29 cellular contexts compared by ENCODE assay signal in genomic region chr5:61755726-61756125, GRCh38.
"Had no signal": no experiment of that assay in that cellular context is flagged by ENCODE, and none has a peak within 500 bp of the region (broad histone marks: within the 10 kb centered on the region; RNA-seq: fewer than 3 reads in every experiment).

No MANE protein-coding gene starts in this region.

- H3K36me3 Mint-ChIP-seq: mesothelial cell of epicardium; naive thymus-derived CD4-positive, alpha-beta T cell; stimulated activated effector memory CD8-positive, alpha-beta T cell treated with anti-CD3 and anti-CD28 coated beads, Interleukin-12 subunit alpha, Interleukin-12 subunit beta, amount 100 ng/mL, for 72 hours had no signal

- H3K27ac Mint-ChIP-seq: dendritic cell treated with granulocyte-macrophage colony-stimulating factor and Interleukin-4, amounts not matched to agents 40 ng/mL and 50 ng/mL, for 4 days; endodermal cell; mesothelial cell of epicardium; naive thymus-derived CD4-positive, alpha-beta T cell; nephron; stimulated activated effector memory CD8-positive, alpha-beta T cell treated with anti-CD3 and anti-CD28 coated beads, Interleukin-12 subunit alpha, Interleukin-12 subunit beta, amount 100 ng/mL, for 72 hours had no signal

- H3K4me1 Mint-ChIP-seq: endodermal cell; mesothelial cell of epicardium; naive thymus-derived CD4-positive, alpha-beta T cell; stimulated activated effector memory CD8-positive, alpha-beta T cell treated with anti-CD3 and anti-CD28 coated beads, Interleukin-12 subunit alpha, Interleukin-12 subunit beta, amount 100 ng/mL, for 72 hours had no signal

- H3K36me3 ChIP-seq: colonic mucosa, gastroesophageal sphincter, heart right ventricle, left lung, prostate gland, right atrium auricular region, stomach, thyroid gland had no signal

- H3K9me3 ChIP-seq: colonic mucosa, gastroesophageal sphincter, left lung, prostate gland, right atrium auricular region, stomach, thyroid gland had no signal

- H3K27ac ChIP-seq: colonic mucosa, epithelial cell of prostate, foreskin keratinocyte, gastroesophageal sphincter, heart right ventricle, left lung, prostate gland, right atrium auricular region, stomach, thyroid gland had no signal

- DNase-seq: colonic mucosa; effector CD8-positive, alpha-beta T cell; endodermal cell; foreskin keratinocyte; heart right ventricle; hippocampal formation; left cardiac atrium; left lung; mesenchymal stem cell; naive thymus-derived CD4-positive, alpha-beta T cell; nucleus accumbens; stimulated activated CD4-positive, alpha-beta T cell treated with anti-CD3 and anti-CD28 coated beads, Interleukin-12 subunit alpha, Interleukin-12 subunit beta, amount 100 ng/mL, for 4 hours; stimulated activated CD4-positive, alpha-beta T cell treated with anti-CD3 and anti-CD28 coated beads, Interleukin-1b, Interleukin-23, amount 100 ng/mL, for 48 hours; stimulated activated CD4-positive, alpha-beta T cell treated with anti-CD3 and anti-CD28 coated beads, Interleukin-4, amount 100 ng/mL, for 24 hours; stimulated activated naive CD4-positive, alpha-beta T cell treated with Interleukin-2 at 50 U/mL for 16 hours; stomach; thyroid gland; trophoblast cell had no signal

- H3K4me1 ChIP-seq: colonic mucosa, foreskin keratinocyte, gastroesophageal sphincter, heart right ventricle, left lung, prostate gland, right atrium auricular region, stomach, thyroid gland had no signal

- H3K27me3 ChIP-seq: colonic mucosa, gastroesophageal sphincter, heart right ventricle, left lung, right atrium auricular region, stomach, thyroid gland had no signal

- ATAC-seq: esophagus mucosa; foreskin keratinocyte; gastroesophageal sphincter; heart right ventricle; left cardiac atrium; left lung; naive thymus-derived CD4-positive, alpha-beta T cell; sciatic nerve; stimulated activated effector memory CD8-positive, alpha-beta T cell treated with anti-CD3 and anti-CD28 coated beads, Interleukin-12 subunit alpha, Interleukin-12 subunit beta, amount 100 ng/mL, for 72 hours had no signal

- H3K27me3 Mint-ChIP-seq: dendritic cell treated with granulocyte-macrophage colony-stimulating factor and Interleukin-4, amounts not matched to agents 40 ng/mL and 50 ng/mL, for 4 days had no signal

- H3K4me3 Mint-ChIP-seq: dendritic cell treated with granulocyte-macrophage colony-stimulating factor and Interleukin-4, amounts not matched to agents 40 ng/mL and 50 ng/mL, for 4 days; endodermal cell; mesothelial cell of epicardium; naive thymus-derived CD4-positive, alpha-beta T cell; nephron; stimulated activated effector memory CD8-positive, alpha-beta T cell treated with anti-CD3 and anti-CD28 coated beads, Interleukin-12 subunit alpha, Interleukin-12 subunit beta, amount 100 ng/mL, for 72 hours had no signal

- H3K9me3 Mint-ChIP-seq: dendritic cell treated with granulocyte-macrophage colony-stimulating factor and Interleukin-4, amounts not matched to agents 40 ng/mL and 50 ng/mL, for 4 days had no signal

- H3K4me2 ChIP-seq: smooth muscle cell had no signal

- H3K4me3 ChIP-seq: colonic mucosa, gastroesophageal sphincter, heart right ventricle, left lung, prostate gland, right atrium auricular region, smooth muscle cell, stomach, thyroid gland had no signal
